8 cellular contexts compared by ENCODE assay signal in the genomic region with DNA sequence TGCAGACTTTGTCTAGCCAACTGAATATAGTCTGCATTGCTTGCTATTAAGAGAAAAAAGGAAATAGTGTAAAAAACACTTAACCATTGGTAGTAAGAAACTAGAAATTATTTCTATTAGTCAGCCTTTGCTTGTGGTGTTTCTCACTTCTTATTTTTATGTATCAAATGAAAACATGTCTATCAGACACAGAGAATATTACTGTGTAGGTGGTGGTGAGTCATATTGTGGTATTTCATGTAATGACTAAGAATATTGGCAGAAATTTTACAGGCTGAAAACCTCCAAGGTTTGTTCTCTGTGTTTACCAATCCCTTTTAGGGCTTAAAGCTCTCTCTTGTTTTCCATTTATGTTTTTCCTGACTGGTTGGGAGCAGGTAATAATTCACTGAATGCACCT.
DNase-seq lines count a peak whose midpoint lies in the region; ATAC-seq and TF ChIP-seq lines count a peak whose summit lies in the region.

No MANE protein-coding gene starts in this region.

- no peaks in the 10 kb centered on the region for H3K9me3 ChIP-seq in lung (ENCODE audit: control insufficient read depth in 2 of 2, insufficient read depth in 1 of 2, low read length in 1 of 2)

- H3K27ac ChIP-seq in lung (ENCODE audit: low read depth in 1 of 2, low read length in 1 of 2): peak overlapping the region in 1 of 2 donors; percentile 41

- H3K4me1 ChIP-seq in lung (ENCODE audit: control insufficient read depth in 2 of 2, insufficient read depth in 2 of 2, low read length in 2 of 2): peaks cover 3 to 22% of the 10 kb centered on the region in 2 donors

- H3K27me3 ChIP-seq in GM06990 (replicated peaks; ENCODE audit: control insufficient read depth, insufficient read depth, low read length): no peaks in the 10 kb centered on the region
- H3K27me3 ChIP-seq in lung (ENCODE audit: control insufficient read depth, insufficient read depth): no peaks in the 10 kb centered on the region

- H3K4me3 ChIP-seq in GM06990 (replicated peaks; ENCODE audit: low read depth, low read length): no peak overlapping the region
- H3K4me3 ChIP-seq in astrocyte of the cerebellum (ENCODE audit: low read depth, low read length): no peak overlapping the region
- H3K4me3 ChIP-seq in lung: no peak overlapping the region

- in situ Hi-C loops in astrocyte of the cerebellum (cut with HindIII; ENCODE audit: low sequenced_read_pairs) (no loop called here), G401 (cut with HindIII; ENCODE audit: low sequenced_read_pairs) (no loop called here)

- DNase-seq in GM06990 (ENCODE audit: extremely low read depth, insufficient read length) (peak; percentile 69), HT1080 (ENCODE audit: low read depth) (peak; percentile 94), astrocyte of the cerebellum (ENCODE audit: low read depth) (peak; percentile 84), lung (ENCODE audit: low spot score) (no peak), G401 (ENCODE audit: low spot score) (no peak), NCI-H1694 treated with DMSO at 0.1 percent for 48 hours (lab: John Stamatoyannopoulos, UW) (no peak)
- DNase-seq in activated effector memory CD4-positive, alpha-beta T cell treated with Interleukin-2 at 50 U/mL for 16 hours: no peak

- H3K36me3 ChIP-seq in GM06990 (ENCODE audit: control insufficient read depth, insufficient read depth, low read length) (no peaks in the 10 kb centered on the region), lung (ENCODE audit: control insufficient read depth in 2 of 2, insufficient read depth in 2 of 2, low read length in 2 of 2) (no peaks in the 10 kb centered on the region)

- TF ChIP-seq CTCF in GM06990 (IDR thresholded peaks at IDR 0.05; ENCODE audit: insufficient read depth, low read length, poor library complexity, severe bottlenecking): no peak
- TF ChIP-seq CTCF in astrocyte of the cerebellum (IDR thresholded peaks at IDR 0.05; ENCODE audit: low read depth, low read length, missing control alignments): no peak
- no peak for TF ChIP-seq CTCF in lung (IDR thresholded peaks at IDR 0.05; ENCODE audit: control extremely low read depth, extremely low read depth)

- peak; percentile 92 for ATAC-seq in GM21528 (IDR thresholded peaks at IDR 0.05; ENCODE audit: low FRiP score, unreplicated experiment)
- ATAC-seq in lung (ENCODE audit: insufficient read depth, low FRiP score): peak; percentile 71

Comparison
In these comparisons a context has a peak if more than half of its experiments do, and no peak if none do; other contexts are left out.
1. DNase-seq: peak in GM06990 (single experiment), HT1080 (single experiment) and astrocyte of the cerebellum (single experiment); none in lung (single experiment), G401 (single experiment), activated effector memory CD4-positive, alpha-beta T cell treated with Interleukin-2 at 50 U/mL for 16 hours (single experiment) and NCI-H1694 treated with DMSO at 0.1 percent for 48 hours (single experiment).